ENCODE assay signal across 24 cellular contexts in genomic region chr2:116874021-116874420, GRCh38.
DNase-seq lines count a peak whose midpoint lies in the region; ATAC-seq, FAIRE-seq and TF ChIP-seq lines count a peak whose summit lies in the region.
"Had no signal": no experiment of that assay in that cellular context is flagged by ENCODE, and none has a peak within 500 bp of the region (broad histone marks: within the 10 kb centered on the region; RNA-seq: fewer than 3 reads in every experiment).

No MANE protein-coding gene starts in this region.

- H3K23ac ChIP-seq in H1 (ENCODE audit: insufficient read length): no peak overlapping the region

- H2BK5ac ChIP-seq in H1 (ENCODE audit: low read depth, low read length): no peak overlapping the region

- H3K4me2 ChIP-seq in H1 (ENCODE audit: insufficient read depth in 1 of 2, low read depth in 2 of 2, low read length in 2 of 2): no peak overlapping the region
- H3K4me2 ChIP-seq: A549; BLaER1 treated with 17β-estradiol and CSF1 and Interleukin-3, amounts not matched to agents 10 nM and 100 nM; GM23338 had no signal

- intact Hi-C loops in spleen (cut with DNase I; ENCODE audit: low total_unique reads): no loop called here

- H3K9me3 ChIP-seq in H1 (ENCODE audit: insufficient read depth in 2 of 2, low read depth in 1 of 2, low read length in 1 of 2) (no peaks in the 10 kb centered on the region), spleen (peaks cover 0 to 30% (median 22%) of the 10 kb centered on the region in 8 donors)
- H3K9me3 ChIP-seq: A549, BE2C, HAP-1 had no signal

- TF ChIP-seq POLR2A in H1 (IDR thresholded peaks at IDR 0.05; ENCODE audit: control extremely low read depth in 1 of 2, low read depth in 2 of 2, low read length in 2 of 2) (no peak), spleen (IDR thresholded peaks at IDR 0.05) (no peak)

- H4K20me1 ChIP-seq in H1 (replicated peaks in 1 of 2; ENCODE audit: control insufficient read depth in 1 of 2, insufficient read depth in 2 of 2, low read length in 2 of 2): no peaks in the 10 kb centered on the region
- H4K20me1 ChIP-seq: BLaER1 treated with 17β-estradiol and CSF1 and Interleukin-3, amounts not matched to agents 10 nM and 100 nM had no signal

- POLR2A ChIA-PET in H1 (lab: Charles Lee; ENCODE audit: partially characterized antibody): no interaction called here

- TF ChIP-seq RAD21 in H1 (IDR thresholded peaks at IDR 0.05 in 1 of 2, conservative IDR thresholded peaks at IDR 0.05 in 1 of 2; ENCODE audit: low read depth in 2 of 2, low read length in 2 of 2): no peak

- no peak for TF ChIP-seq EP300 in H1 (IDR thresholded peaks at IDR 0.05; ENCODE audit: borderline replicate concordance in 1 of 2, low read depth in 2 of 2, low read length in 2 of 2)

- H3K4ac ChIP-seq in H1 (replicated peaks; ENCODE audit: insufficient read length, low read depth, low read length): no peak overlapping the region

- DNase-seq in NCI-H524 (lab: John Stamatoyannopoulos, UW) (peak; percentile 75 to 87), NCI-H82 treated with DMSO at 0.1 percent for 48 hours (lab: John Stamatoyannopoulos, UW; ENCODE audit: unreplicated experiment) (peak; percentile 68), H1 (ENCODE audit: low read depth in 1 of 2, low spot score in 2 of 2) (no peak), spleen (peak; percentile 39), T-helper 1 cell (no peak)
- no peak for DNase-seq in stimulated activated CD4-positive, alpha-beta T cell treated with anti-CD3 and anti-CD28 coated beads, Interleukin-1b, Interleukin-23, amount 100 ng/mL, for 48 hours
- DNase-seq: 8988T; ACHN; AML-193; BE2C; CD4-positive, alpha-beta T cell; CD8-positive, alpha-beta memory T cell; DMS53; DMS79 treated with DMSO at 0.1 percent for 48 hours; GF-D8; HFFc6 had no signal

- H2BK15ac ChIP-seq in H1 (ENCODE audit: low read length): no peak overlapping the region

- no peak overlapping the region for H2AK5ac ChIP-seq in H1 (ENCODE audit: low read depth, low read length)

- H4K91ac ChIP-seq in H1 (replicated peaks; ENCODE audit: insufficient read length, low read length): no peak overlapping the region

- H3K56ac ChIP-seq in H1 (replicated peaks; ENCODE audit: insufficient read length, low read depth, low read length): no peak overlapping the region

- no peak overlapping the region for H2BK120ac ChIP-seq in H1 (replicated peaks; ENCODE audit: low read depth, low read length)

- H2AFZ ChIP-seq in H1 (ENCODE audit: low read length): no peak overlapping the region
- H2AFZ ChIP-seq: GM23338 had no signal

- peak overlapping the region; percentile 31; the same call in 1 of the 2 replicates for H4K8ac ChIP-seq in H1 (ENCODE audit: extremely low read depth, insufficient read depth, low read length)

- H4K5ac ChIP-seq in H1 (ENCODE audit: insufficient read length, low read depth, low read length): no peak overlapping the region

- CTCF ChIA-PET in H1 (lab: Charles Lee; ENCODE audit: partially characterized antibody): no interaction called here

- no peak overlapping the region for H3K27ac ChIP-seq in H1 (ENCODE audit: low read depth, low read length)
- no peak overlapping the region for H3K27ac ChIP-seq in spleen
- H3K27ac ChIP-seq: A549; BLaER1 treated with 17β-estradiol and CSF1 and Interleukin-3, amounts not matched to agents 10 nM and 100 nM had no signal

- H3K36me3 ChIP-seq in H1 (ENCODE audit: control insufficient read depth in 2 of 4, insufficient read depth in 4 of 4, low read length in 3 of 4): no peaks in the 10 kb centered on the region
- no peaks in the 10 kb centered on the region for H3K36me3 ChIP-seq in spleen
- H3K36me3 ChIP-seq: BE2C; BLaER1 treated with 17β-estradiol and CSF1 and Interleukin-3, amounts not matched to agents 10 nM and 100 nM; HAP-1 had no signal

- H3K4me1 ChIP-seq in H1 (replicated peaks in 1 of 4; ENCODE audit: control insufficient read depth in 3 of 4, insufficient read depth in 4 of 4, low read length in 3 of 4) (no peaks in the 10 kb centered on the region), spleen (no peaks in the 10 kb centered on the region)
- H3K4me1 ChIP-seq: A549; BE2C; BLaER1 treated with 17β-estradiol and CSF1 and Interleukin-3, amounts not matched to agents 10 nM and 100 nM; HAP-1 had no signal

- ATAC-seq in activated CD4-positive, CD25-positive, alpha-beta regulatory T cell treated with anti-CD3 and anti-CD28 coated beads, Interleukin-2, amount 50 U/mL, for 24 hours: no peak
- ATAC-seq: A549, GM23338 had no signal

- no peaks in the 10 kb centered on the region for H3K23me2 ChIP-seq in H1 (ENCODE audit: low read depth, low read length)

- no peak overlapping the region for H2BK20ac ChIP-seq in H1 (ENCODE audit: low read length)

- H3K14ac ChIP-seq in H1 (ENCODE audit: insufficient read length): no peak overlapping the region

- no peak for TF ChIP-seq CTCF in H1 (IDR thresholded peaks at IDR 0.05; ENCODE audit: control extremely low read depth in 1 of 3, insufficient read depth in 1 of 3, low read depth in 1 of 3, low read length in 3 of 3)
- no peak for TF ChIP-seq CTCF in spleen (IDR thresholded peaks at IDR 0.05 in 8 of 11, conservative IDR thresholded peaks at IDR 0.05 in 3 of 11)

- WGBS in H1 (ENCODE audit: extremely low coverage in 1 of 2, insufficient coverage in 1 of 2, insufficient read length in 1 of 2, insufficient replicate concordance in 2 of 2, low coverage in 1 of 2, low lambda C conversion rate in 2 of 2, missing lambda C conversion rate in 1 of 2), 2 experiments: 86% methylated on average over 5 of the region's 5 CpGs; no CpG with 5 or more reads in 1 of the 2 experiments
- WGBS in spleen, 5 donors: 67 to 88% (median 82%) methylated on average over 5 of the region's 5 CpGs

- H3K27me3 ChIP-seq in H1 (replicated peaks in 1 of 4; ENCODE audit: control insufficient read depth in 3 of 4, extremely low read depth in 1 of 4, insufficient read depth in 3 of 4, low read length in 3 of 4) (no peaks in the 10 kb centered on the region), spleen (replicated peaks in 1 of 7) (no peaks in the 10 kb centered on the region)
- H3K27me3 ChIP-seq: BE2C; BLaER1 treated with 17β-estradiol and CSF1 and Interleukin-3, amounts not matched to agents 10 nM and 100 nM had no signal

- no peak for FAIRE-seq in H1 (lab: Jason Lieb, UNC)
- FAIRE-seq: A549, GM12891, GM18507, H54 had no signal

- H3K9ac ChIP-seq in H1 (replicated peaks in 1 of 4; ENCODE audit: extremely low read depth in 1 of 4, low read depth in 3 of 4, low read length in 3 of 4): no peak overlapping the region
- H3K9ac ChIP-seq: BLaER1 treated with 17β-estradiol and CSF1 and Interleukin-3, amounts not matched to agents 10 nM and 100 nM had no signal

- H3K4me3 ChIP-seq in H1 (ENCODE audit: extremely low read depth in 1 of 4, insufficient read depth in 2 of 4, low read depth in 3 of 4, low read length in 4 of 4): no peak overlapping the region
- H3K4me3 ChIP-seq in spleen: no peak overlapping the region
- H3K4me3 ChIP-seq: A549; BLaER1 treated with 17β-estradiol and CSF1 and Interleukin-3, amounts not matched to agents 10 nM and 100 nM; GM23338; HAP-1 had no signal

- no peak overlapping the region for H2BK12ac ChIP-seq in H1 (ENCODE audit: low read depth, low read length)

- H3K79me1 ChIP-seq in H1 (ENCODE audit: low read depth, low read length): no peaks in the 10 kb centered on the region

- no peaks in the 10 kb centered on the region for H3K79me2 ChIP-seq in H1 (ENCODE audit: control insufficient read depth in 1 of 2, insufficient read depth in 2 of 2, low read length in 2 of 2)

- no peak overlapping the region for H3K18ac ChIP-seq in H1 (ENCODE audit: extremely low read depth, low read length)

TF ChIP-seq in H1, 55 proteins besides CTCF, POLR2A, EP300 and RAD21:
- TF ChIP-seq NANOG (IDR thresholded peaks at IDR 0.05; ENCODE audit: insufficient read depth, low read depth, low read length, poor library complexity, severe bottlenecking) (no peak), RFX5 (IDR thresholded peaks at IDR 0.05; ENCODE audit: borderline replicate concordance, low read depth, low read length) (no peak), CHD1 (IDR thresholded peaks at IDR 0.05; ENCODE audit: low read depth, low read length) (no peak), MAX (IDR thresholded peaks at IDR 0.05) (no peak), KDM1A (IDR thresholded peaks at IDR 0.05; ENCODE audit: borderline replicate concordance, low read length) (no peak), FOSL1 (IDR thresholded peaks at IDR 0.05; ENCODE audit: insufficient read depth, low read depth, low read length) (no peak), JUND (IDR thresholded peaks at IDR 0.05; ENCODE audit: low read length) (no peak), SUZ12 (IDR thresholded peaks at IDR 0.05; ENCODE audit: low read length) (no peak), KDM5A (IDR thresholded peaks at IDR 0.05; ENCODE audit: low read length) (no peak), BCL11A (IDR thresholded peaks at IDR 0.05; ENCODE audit: low read depth in 2 of 2, low read length in 2 of 2) (no peak)

Comparison
In these comparisons a context has a peak if more than half of its experiments do, and no peak if none do; other contexts are left out.
1. DNase-seq: peak in NCI-H524 (2 of 2), NCI-H82 treated with DMSO at 0.1 percent for 48 hours (single experiment) and spleen (single experiment); none in H1 (0 of 2), T-helper 1 cell (0 of 5) and stimulated activated CD4-positive, alpha-beta T cell treated with anti-CD3 and anti-CD28 coated beads, Interleukin-1b, Interleukin-23, amount 100 ng/mL, for 48 hours (single experiment).